In genomic region chr3:102936511-102936910, GRCh38 we compare ENCODE assay signal across 1 cellular context.
TF ChIP-seq lines count a peak whose summit lies in the region.

No MANE protein-coding gene starts in this region.

TF ChIP-seq in SK-N-SH, 30 proteins besides CTCF, POLR2A, EP300 and RAD21 (continued from another document):
- TF ChIP-seq ZBTB33 (IDR thresholded peaks at IDR 0.05; ENCODE audit: borderline replicate concordance, low read depth) (no peak), TEAD4 (IDR thresholded peaks at IDR 0.05; ENCODE audit: borderline replicate concordance, insufficient read depth) (no peak), YY1 (IDR thresholded peaks at IDR 0.05; ENCODE audit: low read depth) (no peak), SIN3A (IDR thresholded peaks at IDR 0.05; ENCODE audit: borderline replicate concordance, low read depth, low read length) (no peak), FOXJ3 (CRISPR knock-in tag; IDR thresholded peaks at IDR 0.05) (no peak)
